In genomic region chr11:62119569-62119968, GRCh38 we compare ENCODE assay signal across 2 cellular contexts.
TF ChIP-seq lines count a peak whose summit lies in the region.

No MANE protein-coding gene starts in this region.

TF ChIP-seq in SK-N-SH treated with all-trans-retinoic acid at 6 μM for 48 hours, 23 proteins besides CTCF, POLR2A, EP300 and RAD21 (continued from another document):
- TF ChIP-seq TSHZ2 (CRISPR knock-in tag; IDR thresholded peaks at IDR 0.05), result no peak

TF ChIP-seq in SK-N-SH, 30 proteins besides CTCF, POLR2A, EP300 and RAD21 (continued from another document):
- TF ChIP-seq FOSL2 (IDR thresholded peaks at IDR 0.05; ENCODE audit: borderline replicate concordance, low read depth), result no peak
- TF ChIP-seq PBX3 (IDR thresholded peaks at IDR 0.05), result no peak
- no peak for TF ChIP-seq MXI1 (IDR thresholded peaks at IDR 0.05; ENCODE audit: low read depth, low read length)
- no peak for TF ChIP-seq SIN3A (IDR thresholded peaks at IDR 0.05; ENCODE audit: borderline replicate concordance, low read depth, low read length)
- no peak for TF ChIP-seq YY1 (IDR thresholded peaks at IDR 0.05; ENCODE audit: low read depth)
- no peak for TF ChIP-seq IRF3 (IDR thresholded peaks at IDR 0.05; ENCODE audit: low read depth, low read length)
